Comparison of ENCODE assay signal across 24 cellular contexts in the genomic region with DNA sequence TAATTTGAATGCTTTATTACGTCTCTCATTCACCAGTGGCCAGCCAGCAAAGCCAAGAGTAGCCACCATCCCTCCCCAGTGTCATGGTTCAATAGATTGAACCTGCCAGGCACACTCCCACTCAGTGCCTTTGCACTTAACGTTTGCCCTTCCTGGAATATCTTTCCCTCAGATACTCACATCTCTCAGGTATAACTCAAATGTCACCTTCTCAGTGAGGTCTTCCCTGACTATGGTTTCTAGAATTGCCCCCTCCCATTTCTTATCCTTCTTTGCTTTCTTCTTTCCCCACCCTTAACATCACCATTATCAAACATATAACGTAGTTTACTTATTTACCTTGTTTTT.
"Had no signal": no experiment of that assay in that cellular context is flagged by ENCODE, and none has a peak within 500 bp of the region (broad histone marks: within the 10 kb centered on the region; RNA-seq: fewer than 3 reads in every experiment).

No MANE protein-coding gene starts in this region.

- H3K9me3 ChIP-seq: breast epithelium had no signal

- DNase-seq: activated CD4-positive, alpha-beta memory T cell treated with anti-CD3 and anti-CD28 coated beads for 36 hours; activated CD4-positive, alpha-beta T cell treated with anti-CD3 and anti-CD28 coated beads, Interleukin-2, amount 10 ng/mL, durations not matched to agents 7 days and 5 days; activated CD4-positive, CD25-positive, alpha-beta regulatory T cell; activated CD8-positive, alpha-beta memory T cell treated with anti-CD3 and anti-CD28 coated beads, Interleukin-2, amount 50 U/mL, for 4 hours; activated effector memory CD4-positive, alpha-beta T cell treated with Interleukin-2 at 50 U/mL for 16 hours; activated naive CD4-positive, alpha-beta T cell; activated T-cell treated with anti-CD3 and anti-CD28 coated beads, Interleukin-2, amount 50 U/mL, for 1 hour; aorta; central memory CD4-positive, alpha-beta T cell; Karpas-422; MM.1S; NCI-H1105 treated with DMSO at 0.1 percent for 48 hours; NCI-H146; NCI-H187 treated with DMSO at 0.1 percent for 48 hours; NCI-H2081 treated with DMSO at 0.1 percent for 48 hours; NCI-H446; NCI-H524; PC-3; SHP77 treated with DMSO at 0.1 percent for 48 hours; T-cell; T-helper 2 cell; T1000 had no signal

- H3K4me3 ChIP-seq: breast epithelium, K562 had no signal

- H3K27ac ChIP-seq: breast epithelium had no signal

- H3K27me3 ChIP-seq: breast epithelium had no signal

- H3K36me3 ChIP-seq: breast epithelium had no signal
